17 cellular contexts compared by ENCODE assay signal in the genomic region with DNA sequence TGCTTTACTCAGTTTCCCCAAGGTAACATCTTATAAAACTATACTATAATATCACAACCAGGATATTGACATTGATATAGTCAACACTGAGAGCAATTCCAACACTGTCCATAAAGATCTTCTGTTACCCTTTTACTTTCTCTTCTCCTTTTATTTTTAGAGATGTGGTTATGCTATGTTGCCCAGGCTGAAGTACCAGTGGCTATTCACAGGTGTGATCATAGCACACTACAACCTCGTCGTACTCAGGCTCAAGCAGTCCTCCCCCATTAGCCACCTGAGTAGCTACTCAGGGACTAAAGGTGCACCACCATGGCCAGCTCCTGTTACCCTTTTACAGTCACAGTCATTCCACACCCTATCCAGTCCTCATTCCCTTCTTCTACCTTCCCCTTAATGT.
A peak's percentile ranks its signal among the peaks of the same experiment; 100 is the strongest.
DNase-seq lines count a peak whose midpoint lies in the region; ATAC-seq and TF ChIP-seq lines count a peak whose summit lies in the region.
"Had no signal": no experiment of that assay in that cellular context is flagged by ENCODE, and none has a peak within 500 bp of the region (broad histone marks: within the 10 kb centered on the region; RNA-seq: fewer than 3 reads in every experiment).

No MANE protein-coding gene starts in this region.

- H3K4me1 Mint-ChIP-seq in WTC11 (no peaks in the 10 kb centered on the region), T-helper 17 cell (peaks cover 3% of the 10 kb centered on the region)
- H3K4me1 Mint-ChIP-seq: nephron had no signal

- no peak overlapping the region for H3K4me3 Mint-ChIP-seq in WTC11
- no peak overlapping the region for H3K4me3 Mint-ChIP-seq in T-helper 17 cell
- H3K4me3 Mint-ChIP-seq: nephron had no signal

- peaks cover 5% of the 10 kb centered on the region for H3K9me3 Mint-ChIP-seq in WTC11
- H3K9me3 Mint-ChIP-seq: activated naive CD4-positive, alpha-beta T cell treated with anti-CD3 and anti-CD28 coated beads, Interleukin-2, amount 50 U/mL, for 72 hours had no signal

- H3K4me3 ChIP-seq in coronary artery, result no peak overlapping the region
- H3K4me3 ChIP-seq: lower lobe of right lung, right atrium auricular region had no signal

- ATAC-seq in GM18867 (IDR thresholded peaks at IDR 0.05; ENCODE audit: unreplicated experiment) (peak; percentile 78), GM21381 (IDR thresholded peaks at IDR 0.05; ENCODE audit: unreplicated experiment) (peak; percentile 59), HG03064 (IDR thresholded peaks at IDR 0.05; ENCODE audit: low read depth, unreplicated experiment) (peak; percentile 72), WTC11 (0 out of 2 replicates have a peak, but pooled peaks have one; percentile 50), T-helper 17 cell (no peak)
- ATAC-seq: activated naive CD4-positive, alpha-beta T cell treated with anti-CD3 and anti-CD28 coated beads, Interleukin-2, amount 50 U/mL, for 72 hours; lower lobe of right lung; PC-3 had no signal

- H3K9me3 ChIP-seq in T-helper 17 cell (ENCODE audit: control insufficient read depth, low read length, poor library complexity, severe bottlenecking), result no peaks in the 10 kb centered on the region
- H3K9me3 ChIP-seq: lower lobe of right lung, right atrium auricular region had no signal

- TF ChIP-seq CTCF in WTC11 (IDR thresholded peaks at IDR 0.05) (no peak), coronary artery (IDR thresholded peaks at IDR 0.05) (no peak)

- H3K27ac Mint-ChIP-seq in WTC11, result no peak overlapping the region
- no peak overlapping the region for H3K27ac Mint-ChIP-seq in T-helper 17 cell
- H3K27ac Mint-ChIP-seq: activated naive CD4-positive, alpha-beta T cell treated with anti-CD3 and anti-CD28 coated beads, Interleukin-2, amount 50 U/mL, for 72 hours; nephron had no signal

- H3K36me3 Mint-ChIP-seq in WTC11 (peaks cover 3% of the 10 kb centered on the region), T-helper 17 cell (ENCODE audit: low read depth) (peaks cover 7% of the 10 kb centered on the region)

- H3K27me3 Mint-ChIP-seq in WTC11 (ENCODE audit: low read depth), result no peaks in the 10 kb centered on the region
- no peaks in the 10 kb centered on the region for H3K27me3 Mint-ChIP-seq in T-helper 17 cell

- CTCF ChIA-PET in WTC11 (lab: Charles Lee), result no interaction called here

- POLR2A ChIA-PET in WTC11 (lab: Charles Lee), result no interaction called here

- no peak overlapping the region for H3K27ac ChIP-seq in coronary artery
- H3K27ac ChIP-seq: lower lobe of right lung, right atrium auricular region, VCaP had no signal

- DNase-seq in WTC11 (ENCODE audit: low spot score), result no peak
- DNase-seq in coronary artery (ENCODE audit: low spot score), result no peak
- DNase-seq in T-helper 17 cell, result no peak
- DNase-seq in NCI-H748 (lab: John Stamatoyannopoulos, UW; ENCODE audit: unreplicated experiment), result no peak
- DNase-seq in COLO668 (lab: John Stamatoyannopoulos, UW; ENCODE audit: unreplicated experiment), result no peak
- DNase-seq: DND-41; lower lobe of right lung; NCI-H1105; PC-3; stimulated activated CD4-positive, alpha-beta T cell treated with anti-CD3 and anti-CD28 coated beads, Interleukin-2, amount 100 ng/mL, for 24 hours had no signal

TF ChIP-seq in WTC11, 78 proteins besides CTCF, POLR2A, EP300 and RAD21:
- no peak for TF ChIP-seq NR2C2 (CRISPR knock-in tag; IDR thresholded peaks at IDR 0.05)
- TF ChIP-seq ZNF423 (CRISPR knock-in tag; IDR thresholded peaks at IDR 0.05), result no peak
- TF ChIP-seq ZNF232 (CRISPR knock-in tag; IDR thresholded peaks at IDR 0.05), result no peak
- TF ChIP-seq NFATC4 (CRISPR knock-in tag; IDR thresholded peaks at IDR 0.05), result no peak
- no peak for TF ChIP-seq PREB (CRISPR knock-in tag; IDR thresholded peaks at IDR 0.05; ENCODE audit: borderline replicate concordance)
- TF ChIP-seq ZNF317 (CRISPR knock-in tag; IDR thresholded peaks at IDR 0.05; ENCODE audit: borderline replicate concordance, low read depth), result no peak
- TF ChIP-seq FOXJ3 (CRISPR knock-in tag; IDR thresholded peaks at IDR 0.05; ENCODE audit: borderline replicate concordance), result no peak
- TF ChIP-seq, protein P1, sequence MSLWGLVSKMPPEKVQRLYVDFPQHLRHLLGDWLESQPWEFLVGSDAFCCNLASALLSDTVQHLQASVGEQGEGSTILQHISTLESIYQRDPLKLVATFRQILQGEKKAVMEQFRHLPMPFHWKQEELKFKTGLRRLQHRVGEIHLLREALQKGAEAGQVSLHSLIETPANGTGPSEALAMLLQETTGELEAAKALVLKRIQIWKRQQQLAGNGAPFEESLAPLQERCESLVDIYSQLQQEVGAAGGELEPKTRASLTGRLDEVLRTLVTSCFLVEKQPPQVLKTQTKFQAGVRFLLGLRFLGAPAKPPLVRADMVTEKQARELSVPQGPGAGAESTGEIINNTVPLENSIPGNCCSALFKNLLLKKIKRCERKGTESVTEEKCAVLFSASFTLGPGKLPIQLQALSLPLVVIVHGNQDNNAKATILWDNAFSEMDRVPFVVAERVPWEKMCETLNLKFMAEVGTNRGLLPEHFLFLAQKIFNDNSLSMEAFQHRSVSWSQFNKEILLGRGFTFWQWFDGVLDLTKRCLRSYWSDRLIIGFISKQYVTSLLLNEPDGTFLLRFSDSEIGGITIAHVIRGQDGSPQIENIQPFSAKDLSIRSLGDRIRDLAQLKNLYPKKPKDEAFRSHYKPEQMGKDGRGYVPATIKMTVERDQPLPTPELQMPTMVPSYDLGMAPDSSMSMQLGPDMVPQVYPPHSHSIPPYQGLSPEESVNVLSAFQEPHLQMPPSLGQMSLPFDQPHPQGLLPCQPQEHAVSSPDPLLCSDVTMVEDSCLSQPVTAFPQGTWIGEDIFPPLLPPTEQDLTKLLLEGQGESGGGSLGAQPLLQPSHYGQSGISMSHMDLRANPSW (CRISPR knock-in tag; conservative IDR thresholded peaks at IDR 0.05; ENCODE audit: low read depth), result no peak
- no peak for TF ChIP-seq TP53 (CRISPR knock-in tag; IDR thresholded peaks at IDR 0.05)
- no peak for TF ChIP-seq ZNF396 (CRISPR knock-in tag; IDR thresholded peaks at IDR 0.05; ENCODE audit: borderline replicate concordance)
- TF ChIP-seq JUN (CRISPR knock-in tag; IDR thresholded peaks at IDR 0.05), result no peak
- no peak for TF ChIP-seq NR1H2 (CRISPR knock-in tag; IDR thresholded peaks at IDR 0.05)
- TF ChIP-seq FOXK1 (CRISPR knock-in tag; IDR thresholded peaks at IDR 0.05), result no peak
- TF ChIP-seq NR3C1 (CRISPR knock-in tag; conservative IDR thresholded peaks at IDR 0.05; ENCODE audit: low read depth), result no peak
